ENCODE assay signal across 33 cellular contexts in the genomic region with DNA sequence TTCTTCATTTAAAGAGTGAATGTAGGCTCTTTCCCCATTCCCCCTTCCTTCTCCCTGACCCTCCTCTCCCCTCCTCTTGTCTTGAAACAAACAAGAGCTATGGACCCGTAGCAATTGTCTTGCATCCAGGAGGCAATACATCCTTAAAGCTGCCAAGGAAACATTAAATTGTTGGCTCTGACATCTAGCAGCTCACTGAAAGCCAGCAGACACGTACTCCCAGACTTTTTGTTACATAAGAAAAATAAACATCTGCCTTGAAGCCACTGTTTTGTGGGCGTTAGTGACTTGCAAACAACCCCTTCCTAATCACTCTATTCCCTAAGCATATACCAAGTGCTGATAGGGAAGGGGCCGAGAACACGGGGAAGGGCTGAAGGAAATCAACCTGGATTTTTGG. TPM values are rescaled to one million over a fixed set of nuclear protein-coding genes. Genes with fewer than 3 reads are reported as not detected.
A peak's percentile ranks its signal among the peaks of the same experiment; 100 is the strongest.
DNase-seq lines count a peak whose midpoint lies in the region; ATAC-seq and TF ChIP-seq lines count a peak whose summit lies in the region.
"Had no signal": no experiment of that assay in that cellular context is flagged by ENCODE, and none has a peak within 500 bp of the region (broad histone marks: within the 10 kb centered on the region; RNA-seq: fewer than 3 reads in every experiment).

No MANE protein-coding gene starts in this region.

- TF ChIP-seq CTCF in astrocyte of the spinal cord (IDR thresholded peaks at IDR 0.05; ENCODE audit: low read depth, low read length) (no peak), hepatocyte (IDR thresholded peaks at IDR 0.05; ENCODE audit: poor library complexity) (no peak)

- H3K4me2 ChIP-seq in hepatocyte: no peak overlapping the region
- H3K4me2 ChIP-seq: KMS-11 had no signal

- H3K27ac ChIP-seq in hepatocyte: no peak overlapping the region
- peak overlapping the region; percentile 46 for H3K27ac ChIP-seq in stomach smooth muscle (ENCODE audit: low read length)
- H3K27ac ChIP-seq: breast epithelium, coronary artery, KMS-11, parathyroid adenoma, right atrium auricular region, upper lobe of left lung had no signal

- H3K9me3 ChIP-seq in hepatocyte (ENCODE audit: low read depth) (no peaks in the 10 kb centered on the region), stomach smooth muscle (ENCODE audit: control insufficient read depth in 2 of 2, low read length in 2 of 2) (no peaks in the 10 kb centered on the region)
- H3K9me3 ChIP-seq: breast epithelium, mucosa of descending colon, right atrium auricular region, upper lobe of left lung had no signal

- no peaks in the 10 kb centered on the region for H3K4me1 ChIP-seq in hepatocyte (ENCODE audit: insufficient read depth)
- peaks cover 9% of the 10 kb centered on the region for H3K4me1 ChIP-seq in stomach smooth muscle (ENCODE audit: control insufficient read depth, insufficient read depth, low read length)
- H3K4me1 ChIP-seq: parathyroid adenoma had no signal

- DNase-seq in H4 (ENCODE audit: low spot score) (peak; percentile 21), astrocyte of the spinal cord (ENCODE audit: low read depth, low spot score) (peak; percentile 17), hepatocyte (ENCODE audit: low spot score) (peak; percentile 5), NCI-H526 treated with DMSO at 0.1 percent for 48 hours (lab: John Stamatoyannopoulos, UW) (no peak)
- DNase-seq in central memory CD4-positive, alpha-beta T cell: no peak
- DNase-seq: activated CD4-positive, alpha-beta T cell treated with anti-CD3 and anti-CD28 coated beads for 36 hours; activated CD8-positive, alpha-beta memory T cell treated with anti-CD3 and anti-CD28 coated beads for 24 hours; activated naive CD4-positive, alpha-beta T cell; activated T-cell treated with anti-CD3 and anti-CD28 coated beads, Interleukin-2, amount 50 U/mL, for 24 hours; Calu3; kidney glomerular epithelial cell; MM.1S; mucosa of descending colon; NCI-H2081 treated with DMSO at 0.1 percent for 48 hours; PC-3; Right ventricle myocardium superior; stimulated activated CD4-positive, alpha-beta T cell treated with anti-CD3 and anti-CD28 coated beads, Interleukin-12 subunit alpha, Interleukin-12 subunit beta, amount 100 ng/mL, for 4 hours; stimulated activated CD4-positive, alpha-beta T cell treated with anti-CD3 and anti-CD28 coated beads, Interleukin-4, amount 100 ng/mL, for 24 hours; substantia nigra; upper lobe of left lung had no signal

- H2AFZ ChIP-seq in hepatocyte: no peak overlapping the region
- H2AFZ ChIP-seq: parathyroid adenoma had no signal

- ATAC-seq in GM19035 (IDR thresholded peaks at IDR 0.05; ENCODE audit: unreplicated experiment): no peak
- ATAC-seq: activated CD4-positive, alpha-beta T cell treated with anti-CD3 and anti-CD28 coated beads for 36 hours; GM12878; mucosa of descending colon; PC-3; stimulated activated effector memory CD8-positive, alpha-beta T cell treated with anti-CD3 and anti-CD28 coated beads, Interleukin-12 subunit alpha, Interleukin-12 subunit beta, amount 100 ng/mL, for 72 hours had no signal

- H3K9ac ChIP-seq in stomach smooth muscle (ENCODE audit: low read length in 2 of 2): peak overlapping the region in 1 of 2 donors; percentile 29
- H3K9ac ChIP-seq: KMS-11, parathyroid adenoma had no signal

- H3K36me3 ChIP-seq in hepatocyte (replicated peaks; ENCODE audit: insufficient read depth, low read depth) (no peaks in the 10 kb centered on the region), stomach smooth muscle (ENCODE audit: control insufficient read depth in 2 of 2, insufficient read depth in 2 of 2, low read length in 2 of 2) (no peaks in the 10 kb centered on the region)
- H3K36me3 ChIP-seq: breast epithelium, right atrium auricular region, upper lobe of left lung had no signal

- no peaks in the 10 kb centered on the region for H3K27me3 ChIP-seq in hepatocyte
- no peaks in the 10 kb centered on the region for H3K27me3 ChIP-seq in stomach smooth muscle (ENCODE audit: control insufficient read depth in 1 of 2, insufficient read depth in 2 of 2, low read length in 2 of 2)
- H3K27me3 ChIP-seq: breast epithelium, right atrium auricular region, upper lobe of left lung had no signal

- H4K20me1 ChIP-seq in hepatocyte (ENCODE audit: insufficient read depth, poor library complexity, severe bottlenecking): no peaks in the 10 kb centered on the region

- no peak overlapping the region for H3K4me3 ChIP-seq in astrocyte of the spinal cord (ENCODE audit: low read depth, low read length)
- H3K4me3 ChIP-seq in hepatocyte: no peak overlapping the region
- H3K4me3 ChIP-seq in stomach smooth muscle (ENCODE audit: low read length in 2 of 2): peak overlapping the region in 1 of 2 donors; percentile 7
- H3K4me3 ChIP-seq: breast epithelium, coronary artery, GM12878, mucosa of descending colon, right atrium auricular region, upper lobe of left lung had no signal

- 31% methylated on average over 5 of the region's 5 CpGs for WGBS in hepatocyte (ENCODE audit: low lambda C conversion rate, missing lambda C conversion rate)

- in situ Hi-C loops in astrocyte of the spinal cord (cut with HindIII; ENCODE audit: low sequenced_read_pairs): no loop called here

- no peaks in the 10 kb centered on the region for H3K79me2 ChIP-seq in hepatocyte
- H3K79me2 ChIP-seq: parathyroid adenoma had no signal

- no peaks in the 10 kb centered on the region for H3K9me2 ChIP-seq in hepatocyte (replicated peaks; ENCODE audit: insufficient read depth)

RNA-seq across cellular contexts. Expression of a gene that starts 8.6 kb away (rescaled TPM):
- total RNA-seq in H4 (2014; rRNA removed; shearing (Covaris generic)): not detected in 2 replicates
- 1.4 TPM in 1 of 2 replicates, not detected in the other for total RNA-seq in hepatocyte
- 0.97 and 1.8 TPM in 2 replicates for polyA plus RNA-seq in hepatocyte
- total RNA-seq: activated CD4-positive, alpha-beta T cell treated with anti-CD3 and anti-CD28 coated beads for 36 hours; breast epithelium; Calu3; PC-3; Right ventricle myocardium superior had no signal
- polyA plus RNA-seq: CD14-positive monocyte had no signal

RNA-seq across cellular contexts. Expression of a gene that starts 32.0 kb away (rescaled TPM):
- total RNA-seq in H4 (2014; rRNA removed; shearing (Covaris generic)): 11.8 and 21.2 TPM in 2 replicates
- 65.9 and 92.4 TPM in 2 replicates for total RNA-seq in hepatocyte
- polyA plus RNA-seq in hepatocyte: 57.3 and 68.6 TPM in 2 replicates

RNA-seq across cellular contexts. Expression of a gene that starts 39.7 kb away (rescaled TPM):
- total RNA-seq in H4 (2014; rRNA removed; shearing (Covaris generic)): not detected in 2 replicates
- total RNA-seq in hepatocyte: not detected in 2 replicates
- not detected in 2 replicates for polyA plus RNA-seq in hepatocyte
- total RNA-seq: activated CD4-positive, alpha-beta T cell treated with anti-CD3 and anti-CD28 coated beads for 36 hours; breast epithelium; Calu3; GM12878; lung microvascular endothelial cell; mucosa of descending colon; PC-3; right atrium auricular region; Right ventricle myocardium superior; T-helper 2 cell treated with Interferon-gamma antibody and Interleukin-4, amounts not matched to agents 100 ng/mL and 5 ng/mL, for 36 hours; upper lobe of left lung had no signal
- polyA plus RNA-seq: CD14-positive monocyte, neural cell had no signal

Comparison
In these comparisons a context has a peak if more than half of its experiments do, and no peak if none do; other contexts are left out.
1. DNase-seq: peak in H4 (single experiment), astrocyte of the spinal cord (single experiment) and hepatocyte (single experiment); none in NCI-H526 treated with DMSO at 0.1 percent for 48 hours (single experiment) and central memory CD4-positive, alpha-beta T cell (single experiment).